Comparison of ENCODE assay signal across 1 cellular context in genomic region chr3:170728181-170728580, GRCh38.
TF ChIP-seq lines count a peak whose summit lies in the region.

No MANE protein-coding gene starts in this region.

TF ChIP-seq in IMR-90, 13 proteins besides CTCF, POLR2A, EP300 and RAD21 (continued from another document):
- TF ChIP-seq ELK1 (IDR thresholded peaks at IDR 0.05; ENCODE audit: borderline replicate concordance, low read depth, low read length) (no peak), RCOR1 (IDR thresholded peaks at IDR 0.05; ENCODE audit: insufficient replicate concordance, low read length) (no peak), MAFK (IDR thresholded peaks at IDR 0.05; ENCODE audit: low read depth, low read length) (no peak), SMC3 (IDR thresholded peaks at IDR 0.05; ENCODE audit: low read depth, low read length) (no peak), BHLHE40 (IDR thresholded peaks at IDR 0.05; ENCODE audit: low read depth, low read length) (no peak), FOS (IDR thresholded peaks at IDR 0.05; ENCODE audit: low read depth, low read length) (no peak), RFX5 (IDR thresholded peaks at IDR 0.05; ENCODE audit: low read depth, low read length) (no peak), MAZ (IDR thresholded peaks at IDR 0.05; ENCODE audit: borderline replicate concordance, low read depth, low read length) (no peak)
